ENCODE assay signal across 27 cellular contexts in genomic region chr2:8391126-8391525, GRCh38.
"Had no signal": no experiment of that assay in that cellular context is flagged by ENCODE, and none has a peak within 500 bp of the region (broad histone marks: within the 10 kb centered on the region; RNA-seq: fewer than 3 reads in every experiment).

No MANE protein-coding gene starts in this region.

- DNase-seq: activated CD4-positive, alpha-beta T cell treated with anti-CD3 and anti-CD28 coated beads for 1 hour; activated CD4-positive, alpha-beta T cell treated with anti-CD3 and anti-CD28 coated beads, Interleukin-2, amount 10 ng/mL, durations not matched to agents 24 days and 14 days; activated CD4-positive, alpha-beta T cell treated with anti-CD3 and anti-CD28 coated beads, Interleukin-2, amount 50 U/mL, for 48 hours; activated gamma-delta T cell; activated naive CD4-positive, alpha-beta T cell treated with anti-CD3 and anti-CD28 coated beads, Interleukin-2, amount 10 ng/mL, durations not matched to agents 7 days and 5 days; activated naive CD8-positive, alpha-beta T cell treated with anti-CD3 and anti-CD28 coated beads, Interleukin-2, amount 10 ng/mL, durations not matched to agents 7 days and 5 days; activated T-cell treated with anti-CD3 and anti-CD28 coated beads for 4 hours; activated T-cell treated with anti-CD3 and anti-CD28 coated beads, Interleukin-2, amount 50 U/mL, for 48 hours; anterior cingulate cortex; central memory CD4-positive, alpha-beta T cell; MG63; MV-4-11; NCI-H1092 treated with DMSO at 0.1 percent for 48 hours; NCI-H1417 treated with DMSO at 0.1 percent for 48 hours; NCI-H1694; NCI-H2029; NCI-H345; NCI-H510A; NCI-H526 treated with DMSO at 0.1 percent for 48 hours; NK-92 treated with Interleukin-12 subunit alpha and Interleukin-12 subunit beta, amount 100 ng/mL, for 24 hours; PC-3; SHP77 had no signal

- H3K9me3 ChIP-seq: adrenal gland, MG63, SJSA1 had no signal

- H3K36me3 ChIP-seq: adrenal gland, MG63, SJSA1 had no signal

- H3K27ac Mint-ChIP-seq: activated CD4-positive, alpha-beta T cell treated with anti-CD3 and anti-CD28 coated beads, Interleukin-2, amount 10 ng/mL, durations not matched to agents 24 days and 14 days; activated naive CD4-positive, alpha-beta T cell treated with anti-CD3 and anti-CD28 coated beads, Interleukin-2, amount 10 ng/mL, durations not matched to agents 7 days and 5 days; activated naive CD8-positive, alpha-beta T cell treated with anti-CD3 and anti-CD28 coated beads, Interleukin-2, amount 10 ng/mL, durations not matched to agents 7 days and 5 days; activated T-helper 17 cell treated with anti-CD3 and anti-CD28 coated beads, Interleukin-2, amount 50 U/mL, for 72 hours; T-helper 1 cell treated with Interleukin-12 subunit alpha and Interleukin-12 subunit beta and Interleukin-4 antibody, amounts not matched to agents 30 μg/mL and 1 μg/mL, for 36 hours had no signal

- H3K4me1 ChIP-seq: SJSA1 had no signal

- H3K27me3 Mint-ChIP-seq: activated T-helper 17 cell treated with anti-CD3 and anti-CD28 coated beads, Interleukin-2, amount 50 U/mL, for 72 hours had no signal

- H3K36me3 Mint-ChIP-seq: activated naive CD4-positive, alpha-beta T cell treated with anti-CD3 and anti-CD28 coated beads, Interleukin-2, amount 10 ng/mL, durations not matched to agents 7 days and 5 days; WTC11 had no signal

- H3K27ac ChIP-seq: adrenal gland, SJSA1 had no signal

- H3K4me3 ChIP-seq: adrenal gland, MG63, SJSA1 had no signal

- H3K4me3 Mint-ChIP-seq: activated CD4-positive, alpha-beta T cell treated with anti-CD3 and anti-CD28 coated beads, Interleukin-2, amount 10 ng/mL, durations not matched to agents 24 days and 14 days; activated naive CD4-positive, alpha-beta T cell treated with anti-CD3 and anti-CD28 coated beads, Interleukin-2, amount 10 ng/mL, durations not matched to agents 7 days and 5 days; activated naive CD8-positive, alpha-beta T cell treated with anti-CD3 and anti-CD28 coated beads, Interleukin-2, amount 10 ng/mL, durations not matched to agents 7 days and 5 days; activated T-helper 17 cell treated with anti-CD3 and anti-CD28 coated beads, Interleukin-2, amount 50 U/mL, for 72 hours; T-helper 1 cell treated with Interleukin-12 subunit alpha and Interleukin-12 subunit beta and Interleukin-4 antibody, amounts not matched to agents 30 μg/mL and 1 μg/mL, for 36 hours; WTC11 had no signal

- H3K27me3 ChIP-seq: adrenal gland, MG63, SJSA1 had no signal

- H3K9me3 Mint-ChIP-seq: activated CD4-positive, alpha-beta T cell treated with anti-CD3 and anti-CD28 coated beads, Interleukin-2, amount 10 ng/mL, durations not matched to agents 24 days and 14 days; activated naive CD8-positive, alpha-beta T cell treated with anti-CD3 and anti-CD28 coated beads, Interleukin-2, amount 10 ng/mL, durations not matched to agents 7 days and 5 days; activated T-helper 17 cell treated with anti-CD3 and anti-CD28 coated beads, Interleukin-2, amount 50 U/mL, for 72 hours; T-helper 1 cell treated with Interleukin-12 subunit alpha and Interleukin-12 subunit beta and Interleukin-4 antibody, amounts not matched to agents 30 μg/mL and 1 μg/mL, for 36 hours had no signal
